In the genomic region with DNA sequence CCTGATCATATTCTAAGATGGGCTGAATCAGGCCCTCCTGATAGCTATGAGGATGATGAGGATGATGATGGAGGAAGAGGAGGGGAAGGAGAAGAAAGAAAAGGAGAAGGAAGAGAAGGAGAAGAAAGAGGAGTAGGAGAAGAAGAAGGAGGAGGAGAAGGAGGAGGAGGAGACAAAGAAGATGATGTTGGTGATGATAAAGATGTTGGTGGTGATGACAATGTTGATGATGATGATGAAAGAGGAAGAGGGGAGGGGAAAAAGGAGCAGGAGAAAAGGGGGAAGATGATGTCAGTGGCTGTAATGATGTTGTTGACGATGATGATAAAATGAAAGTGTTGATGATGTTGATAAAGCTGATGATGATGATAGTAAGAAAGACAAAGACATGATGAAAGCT, we compare ENCODE assay signal across 9 cellular contexts.
"Had no signal": no experiment of that assay in that cellular context is flagged by ENCODE, and none has a peak within 500 bp of the region (broad histone marks: within the 10 kb centered on the region; RNA-seq: fewer than 3 reads in every experiment).

No MANE protein-coding gene starts in this region.

- DNase-seq: GM23248, GOT3, H7, IMR-90, Karpas-422, KBM-7 had no signal

- H3K9me3 ChIP-seq: HAP-1 had no signal

- ATAC-seq: HCT116 had no signal

- H3K4me2 ChIP-seq: KMS-11 had no signal

- H3K36me3 ChIP-seq: HAP-1 had no signal

- H3K4me3 ChIP-seq: GM23248, HAP-1 had no signal

- H3K4me1 ChIP-seq: HAP-1 had no signal

- H3K27ac ChIP-seq: GM23248, KMS-11 had no signal

- H3K9ac ChIP-seq: GM23248, KMS-11 had no signal

- H2AFZ ChIP-seq: GM23248 had no signal
